Comparison of ENCODE assay signal across 1 cellular context in genomic region chr14:37035401-37035800, GRCh38.
TF ChIP-seq lines count a peak whose summit lies in the region.

No MANE protein-coding gene starts in this region.

TF ChIP-seq in GM23338, 12 proteins besides CTCF, POLR2A, EP300 and RAD21 (continued from another document):
- TF ChIP-seq EZH2 (IDR thresholded peaks at IDR 0.05; ENCODE audit: low read depth, unreplicated experiment) = no peak
- TF ChIP-seq ETS1 (IDR thresholded peaks at IDR 0.05) = no peak
- TF ChIP-seq JUNB (IDR thresholded peaks at IDR 0.05; ENCODE audit: unreplicated experiment) = no peak
- no peak for TF ChIP-seq ZNF462 (CRISPR knock-in tag; IDR thresholded peaks at IDR 0.05)
- TF ChIP-seq ZNF114 (CRISPR knock-in tag; IDR thresholded peaks at IDR 0.05) = no peak
- TF ChIP-seq STAT1 (IDR thresholded peaks at IDR 0.05; ENCODE audit: unreplicated experiment) = no peak
